Comparison of ENCODE assay signal across 8 cellular contexts in genomic region chr6:144215932-144216667, GRCh38.
DNase-seq lines count a peak whose midpoint lies in the region; ATAC-seq and TF ChIP-seq lines count a peak whose summit lies in the region.

No MANE protein-coding gene starts in this region.

- intact Hi-C loops in Right ventricle myocardium inferior (cut with DNase I), result loop anchor here (1.0 to 5.0 kb wide), 4 partner anchors 65 to 539 kb away; partner anchors contain the start of genes PHACTR2 and UTRN
- intact Hi-C loops in ovary (cut with DNase I), result loop anchor here in 3 of 4 donors (2.0 to 10.0 kb wide), 8 partner anchors 69 to 266 kb away; partner anchors contain the start of genes UTRN (in 3 of the 3) and SF3B5 (in 1 of the 3)
- intact Hi-C loops in thyroid gland (cut with DNase I), result loop anchor here (5.0 kb wide), 1 partner anchor 261 kb away; no protein-coding TSS in a partner anchor

- TF ChIP-seq CTCF in GM12874 (IDR thresholded peaks at IDR 0.05; ENCODE audit: insufficient read depth, low read depth, low read length), result peak; percentile 86
- TF ChIP-seq CTCF in ovary (IDR thresholded peaks at IDR 0.05), result peak; percentile 66 to 89 (median 82)
- TF ChIP-seq CTCF in thyroid gland (IDR thresholded peaks at IDR 0.05), result peak; percentile 55 to 83 (median 73)

- ATAC-seq in HG02759 (IDR thresholded peaks at IDR 0.05; ENCODE audit: unreplicated experiment) (peak; percentile 92), Right ventricle myocardium inferior (peak; percentile 94)

- WGBS in ovary, 3 donors, result 0 to 1% (median 0%) methylated on average over 60 to 61 of the region's 61 CpGs
- 1 to 2% methylated on average over 23 to 30 of the region's 61 CpGs for WGBS in thyroid gland, 2 donors

- H3K27me3 ChIP-seq in ovary (no peaks in the 10 kb centered on the region), thyroid gland (no peaks in the 10 kb centered on the region)

- DNase-seq in NCI-H1105 treated with DMSO at 0.1 percent for 48 hours (lab: John Stamatoyannopoulos, UW) (peak; percentile 92), SKM-1 treated with dmso at 0.1 percent for 144 hours (lab: John Stamatoyannopoulos, UW; ENCODE audit: unreplicated experiment) (peak; percentile 91), Right ventricle myocardium inferior (ENCODE audit: missing footprints) (peak; percentile 96), ovary (peak; percentile 92 to 97 (median 95)), thyroid gland (peak; percentile 94 to 96)
- peak; percentile 80 for DNase-seq in activated naive CD8-positive, alpha-beta T cell treated with anti-CD3 and anti-CD28 coated beads, Interleukin-2, amount 50 U/mL, for 16 hours (ENCODE audit: low read depth, low spot score)

- H3K4me1 ChIP-seq in ovary (ENCODE audit: insufficient read depth) (peaks cover 5% of the 10 kb centered on the region), thyroid gland (peaks cover 35 to 37% of the 10 kb centered on the region in 2 donors)

- TF ChIP-seq EP300 in ovary (IDR thresholded peaks at IDR 0.05), result no peak

- no peak for TF ChIP-seq POLR2A in ovary (IDR thresholded peaks at IDR 0.05)
- TF ChIP-seq POLR2A in thyroid gland (IDR thresholded peaks at IDR 0.05), result peak in 1 of 2 donors; percentile 82

- H3K27ac ChIP-seq in ovary, result peak overlapping the region; percentile 94 to 97
- peak overlapping the region; percentile 95 to 100 (median 98) for H3K27ac ChIP-seq in thyroid gland

- H3K36me3 ChIP-seq in ovary (no peaks in the 10 kb centered on the region), thyroid gland (no peaks in the 10 kb centered on the region)

- H3K4me3 ChIP-seq in ovary, result peak overlapping the region; percentile 56
- peak overlapping the region; percentile 33 to 50 (median 37) for H3K4me3 ChIP-seq in thyroid gland (replicated peaks in 1 of 3)

- H3K9me3 ChIP-seq in ovary, result no peaks in the 10 kb centered on the region
- no peaks in the 10 kb centered on the region for H3K9me3 ChIP-seq in thyroid gland

Comparison
In these comparisons a context has a peak if more than half of its experiments do, and no peak if none do; other contexts are left out.
1. Peak in every context shown above with its lines: DNase-seq, ATAC-seq, H3K4me3 ChIP-seq and H3K27ac ChIP-seq.